In genomic region chr9:117734523-117735314, GRCh38 we compare ENCODE assay signal across 22 cellular contexts. TPM values are rescaled to one million over a fixed set of nuclear protein-coding genes. Genes with fewer than 3 reads are reported as not detected.
DNase-seq lines count a peak whose midpoint lies in the region; ATAC-seq, FAIRE-seq and TF ChIP-seq lines count a peak whose summit lies in the region.
"Had no signal": no experiment of that assay in that cellular context is flagged by ENCODE, and none has a peak within 500 bp of the region (broad histone marks: within the 10 kb centered on the region; RNA-seq: fewer than 3 reads in every experiment).

No MANE protein-coding gene starts in this region.

- no TSS peak for BruUV-seq in HepG2 (replicated peaks; lab: Mats Ljungman, UMichigan)

- no peak for FAIRE-seq in HepG2 (lab: Jason Lieb, UNC)

- no peaks in the 10 kb centered on the region for H3K27me3 ChIP-seq in liver (ENCODE audit: control insufficient read depth in 4 of 4, insufficient read depth in 4 of 4, low read length in 3 of 4)
- H3K27me3 ChIP-seq in HepG2 (ENCODE audit: control insufficient read depth in 1 of 2, insufficient read depth in 2 of 2, low read length in 2 of 2): no peaks in the 10 kb centered on the region; a peak in 2 of 5 replicates
- H3K27me3 ChIP-seq in foreskin keratinocyte: no peaks in the 10 kb centered on the region
- H3K27me3 ChIP-seq in ascending aorta: no peaks in the 10 kb centered on the region
- H3K27me3 ChIP-seq: neural progenitor cell had no signal

- no peak overlapping the region for H3K4me3 ChIP-seq in liver (ENCODE audit: low read depth in 1 of 3, low read length in 3 of 3)
- no peak overlapping the region for H3K4me3 ChIP-seq in HepG2 (replicated peaks in 1 of 3; ENCODE audit: insufficient read depth in 1 of 3, low read depth in 2 of 3, low read length in 3 of 3)
- H3K4me3 ChIP-seq in ascending aorta: no peak overlapping the region
- H3K4me3 ChIP-seq: neural progenitor cell had no signal

- H3K4me1 ChIP-seq in liver (ENCODE audit: control insufficient read depth in 4 of 4, insufficient read depth in 4 of 4, low read length in 3 of 4) (no peaks in the 10 kb centered on the region), HepG2 (ENCODE audit: insufficient read depth, low read length) (no peaks in the 10 kb centered on the region), foreskin keratinocyte (no peaks in the 10 kb centered on the region), ascending aorta (peaks cover 0 to 2% of the 10 kb centered on the region in 2 donors)

- no peaks in the 10 kb centered on the region for H3K36me3 Mint-ChIP-seq in immature natural killer cell
- H3K36me3 Mint-ChIP-seq: activated CD8-positive, alpha-beta memory T cell treated with anti-CD3 and anti-CD28 coated beads, Interleukin-2, amount 10 ng/mL, durations not matched to agents 7 days and 5 days; CD8-positive, alpha-beta memory T cell; mesothelial cell of epicardium; neural progenitor cell had no signal

- H3K27ac ChIP-seq in liver (ENCODE audit: low read depth in 1 of 2, low read length in 2 of 2): no peak overlapping the region
- no peak overlapping the region for H3K27ac ChIP-seq in HepG2 (ENCODE audit: extremely low read length, insufficient read depth, low read length)
- no peak overlapping the region for H3K27ac ChIP-seq in foreskin keratinocyte
- no peak overlapping the region for H3K27ac ChIP-seq in ascending aorta
- H3K27ac ChIP-seq: neural progenitor cell had no signal

- no peak overlapping the region for H3K4me3 Mint-ChIP-seq in immature natural killer cell
- H3K4me3 Mint-ChIP-seq: activated CD8-positive, alpha-beta memory T cell treated with anti-CD3 and anti-CD28 coated beads, Interleukin-2, amount 10 ng/mL, durations not matched to agents 7 days and 5 days; CD8-positive, alpha-beta memory T cell; mesothelial cell of epicardium; neural progenitor cell; stimulated activated naive CD8-positive, alpha-beta T cell treated with anti-CD3 and anti-CD28 coated beads, Interleukin-15, Interleukin-2, amounts not matched to agents 100 ng/mL and 50 ng/mL, for 24 hours had no signal

- no peak for TF ChIP-seq RAD21 in liver (IDR thresholded peaks at IDR 0.05)
- TF ChIP-seq RAD21 in HepG2 (CRISPR knock-in tag; IDR thresholded peaks at IDR 0.05): no peak

- no peak for TF ChIP-seq CTCF in liver (IDR thresholded peaks at IDR 0.05; ENCODE audit: low read depth, low read length, missing input control)
- no peak for TF ChIP-seq CTCF in HepG2 (CRISPR knock-in tag; IDR thresholded peaks at IDR 0.05)
- TF ChIP-seq CTCF in foreskin keratinocyte (conservative IDR thresholded peaks at IDR 0.05): no peak
- TF ChIP-seq CTCF in ascending aorta (IDR thresholded peaks at IDR 0.05): no peak

- intact Hi-C loops in HepG2 (cut with micrococcal nuclease; ENCODE audit: unreplicated experiment): no loop called here
- intact Hi-C loops in ascending aorta (cut with DNase I): no loop called here

- H2AFZ ChIP-seq in HepG2 (ENCODE audit: low read length): no peak overlapping the region
- H2AFZ ChIP-seq: neural progenitor cell had no signal

- H3K9ac ChIP-seq in liver (ENCODE audit: low read depth in 1 of 2, low read length in 2 of 2): no peak overlapping the region
- no peak overlapping the region for H3K9ac ChIP-seq in HepG2 (ENCODE audit: insufficient read depth, low read depth, low read length)
- H3K9ac ChIP-seq: neural progenitor cell had no signal

- H3K9me3 ChIP-seq in liver (ENCODE audit: control insufficient read depth in 4 of 4, low read length in 3 of 4) (no peaks in the 10 kb centered on the region), HepG2 (ENCODE audit: low read length) (no peaks in the 10 kb centered on the region), ascending aorta (no peaks in the 10 kb centered on the region)

- DNase-seq in HepG2 (ENCODE audit: low spot score): no peak
- peak; percentile 12 for DNase-seq in amniotic epithelial cell (ENCODE audit: low read depth)
- peak; percentile 2 to 25 for DNase-seq in foreskin keratinocyte
- DNase-seq in activated T-cell treated with anti-CD3 and anti-CD28 coated beads, Interleukin-2, amount 50 U/mL, for 48 hours: no peak
- no peak for DNase-seq in immature natural killer cell
- no peak for DNase-seq in ascending aorta (ENCODE audit: low spot score in 2 of 2)
- DNase-seq in nucleus accumbens (lab: John Stamatoyannopoulos, UW): no peak
- DNase-seq: ACHN; activated CD4-positive, alpha-beta T cell treated with anti-CD3 and anti-CD28 coated beads for 1 hour; activated CD8-positive, alpha-beta memory T cell treated with anti-CD3 and anti-CD28 coated beads, Interleukin-2, amount 10 ng/mL, durations not matched to agents 7 days and 5 days; activated effector memory CD4-positive, alpha-beta T cell treated with anti-CD3 and anti-CD28 coated beads, Interleukin-2, amount 50 U/mL, for 16 hours; CD8-positive, alpha-beta memory T cell; erythroblast; head of caudate nucleus; MM.1S; NCI-H1930; NCI-H526; retina had no signal

- in situ Hi-C loops in HepG2 (cut with HindIII; ENCODE audit: extremely low pct_ligation_motif_present, low pct_unique_long_range_greater_than_20kb): no loop called here

- H4K20me1 ChIP-seq in HepG2 (ENCODE audit: insufficient read depth, low read length): no peaks in the 10 kb centered on the region

- CTCF ChIA-PET in HepG2 (lab: Yijun Ruan, JAX; ENCODE audit: low intra/inter-chr PET ratio, low total read pairs): no interaction called here

- 75% methylated on average over 2 of the region's 2 CpGs for WGBS in liver
- 2% methylated on average over 2 of the region's 2 CpGs for WGBS in HepG2 (ENCODE audit: low lambda C conversion rate)

- no peaks in the 10 kb centered on the region for H3K79me2 ChIP-seq in HepG2 (ENCODE audit: insufficient read depth, low read length)

- peaks cover 0 to 8% (median 4%) of the 10 kb centered on the region in 3 donors for H3K27me3 Mint-ChIP-seq in immature natural killer cell (ENCODE audit: low read depth in 3 of 3)

- H3K4me2 ChIP-seq in HepG2 (ENCODE audit: low read depth, low read length): no peak overlapping the region
- H3K4me2 ChIP-seq: neural progenitor cell had no signal

- TF ChIP-seq EP300 in HepG2 (IDR thresholded peaks at IDR 0.05; ENCODE audit: low read depth in 2 of 2, low read length in 2 of 2): no peak
- TF ChIP-seq EP300 in HepG2 (CRISPR knock-in tag; IDR thresholded peaks at IDR 0.05; ENCODE audit: borderline replicate concordance): no peak

- no peaks in the 10 kb centered on the region for H3K4me1 Mint-ChIP-seq in immature natural killer cell
- H3K4me1 Mint-ChIP-seq: activated CD8-positive, alpha-beta memory T cell treated with anti-CD3 and anti-CD28 coated beads, Interleukin-2, amount 10 ng/mL, durations not matched to agents 7 days and 5 days; CD8-positive, alpha-beta memory T cell; mesothelial cell of epicardium had no signal

- no peak for TF ChIP-seq POLR2A in HepG2 (IDR thresholded peaks at IDR 0.05; ENCODE audit: insufficient read depth in 1 of 2, low read depth in 2 of 2, low read length in 2 of 2)

- no peak overlapping the region for H3K27ac Mint-ChIP-seq in immature natural killer cell
- H3K27ac Mint-ChIP-seq: activated CD8-positive, alpha-beta memory T cell treated with anti-CD3 and anti-CD28 coated beads, Interleukin-2, amount 10 ng/mL, durations not matched to agents 7 days and 5 days; CD8-positive, alpha-beta memory T cell; mesothelial cell of epicardium; neural progenitor cell; stimulated activated naive CD8-positive, alpha-beta T cell treated with anti-CD3 and anti-CD28 coated beads, Interleukin-15, Interleukin-2, amounts not matched to agents 100 ng/mL and 50 ng/mL, for 24 hours had no signal

- H3K36me3 ChIP-seq in liver (ENCODE audit: control insufficient read depth in 4 of 4, insufficient read depth in 3 of 4, low read depth in 1 of 4, low read length in 3 of 4): no peaks in the 10 kb centered on the region
- H3K36me3 ChIP-seq in HepG2 (replicated peaks in 1 of 2; ENCODE audit: control insufficient read depth in 1 of 2, insufficient read depth in 2 of 2, low read length in 2 of 2): no peaks in the 10 kb centered on the region
- H3K36me3 ChIP-seq in ascending aorta: no peaks in the 10 kb centered on the region
- H3K36me3 ChIP-seq: neural progenitor cell had no signal

- POLR2A ChIA-PET in HepG2 (lab: Yijun Ruan, JAX): no interaction called here

- H3K9me3 Mint-ChIP-seq in immature natural killer cell: no peaks in the 10 kb centered on the region
- H3K9me3 Mint-ChIP-seq: CD8-positive, alpha-beta memory T cell; mesothelial cell of epicardium; neural progenitor cell; stimulated activated naive CD8-positive, alpha-beta T cell treated with anti-CD3 and anti-CD28 coated beads, Interleukin-15, Interleukin-2, amounts not matched to agents 100 ng/mL and 50 ng/mL, for 24 hours had no signal

- ATAC-seq in HepG2 (no peak), foreskin keratinocyte (no peak)
- ATAC-seq: activated CD8-positive, alpha-beta memory T cell treated with anti-CD3 and anti-CD28 coated beads, Interleukin-2, amount 10 ng/mL, durations not matched to agents 7 days and 5 days had no signal

RNA-seq across cellular contexts. Expression of gene TLR4, which starts 30.5 kb away (rescaled TPM):
- total RNA-seq in liver (10 to 100 TPM; 14.5 to 23.3 TPM), HepG2 (2016; rRNA removed; fragmentation: Illumina TruSeq; extraction: Trizol) (0.22 and 0.34 TPM in 2 replicates), foreskin keratinocyte (not detected in 2 replicates), ascending aorta (32.4 TPM)
- polyA plus RNA-seq in liver (1 to 10 TPM; 5.4 to 5.6 TPM), HepG2 (2011; rRNA removed) (0.07 TPM in 2 replicates), foreskin keratinocyte (not detected in 2 replicates), immature natural killer cell (1 to 10 TPM in 1 of 3 donors, under 1 TPM in 2; 0.15 to 1.4 (median 0.62) TPM)
- total RNA-seq in HepG2 (2016; cell fraction: cytosol; rRNA removed; fragmentation: Illumina TruSeq; extraction: Trizol; ENCODE audit: low read depth): not detected in 2 replicates
- total RNA-seq in HepG2 (2016; cell fraction: insoluble cytoplasmic fraction; rRNA removed; fragmentation: Illumina TruSeq; extraction: Trizol): 0.26 and 0.27 TPM in 2 replicates
- total RNA-seq in HepG2 (2016; cell fraction: membrane; rRNA removed; fragmentation: Illumina TruSeq; extraction: Trizol): 0.07 and 0.19 TPM in 2 replicates
- 0.34 and 0.84 TPM in 2 replicates for total RNA-seq in HepG2 (2016; cell fraction: nucleus; rRNA removed; fragmentation: Illumina TruSeq; extraction: Trizol)
- polyA plus RNA-seq in HepG2 (2011; cell fraction: cytosol; rRNA removed): 0.01 and 0.08 TPM in 2 replicates
- polyA plus RNA-seq in HepG2 (2011; cell fraction: nucleus; rRNA removed): 0.05 TPM in 2 replicates
- 0.05 and 0.11 TPM in 2 replicates for polyA plus RNA-seq in HepG2 (2012)
- polyA plus RNA-seq in HepG2 (2016; cell fraction: cytosol; fragmentation: Illumina TruSeq; extraction: Trizol; ENCODE audit: low read depth): 0.02 TPM in 1 of 2 replicates, not detected in the other
- polyA plus RNA-seq in HepG2 (2016; cell fraction: insoluble cytoplasmic fraction; fragmentation: Illumina TruSeq; extraction: Trizol; ENCODE audit: low read depth): 0.16 and 0.27 TPM in 2 replicates
- 0.03 and 0.05 TPM in 2 replicates for polyA plus RNA-seq in HepG2 (2016; cell fraction: membrane; fragmentation: Illumina TruSeq; extraction: Trizol; ENCODE audit: low read depth)
- 0.11 and 0.15 TPM in 2 replicates for polyA plus RNA-seq in HepG2 (2016; cell fraction: nucleus; fragmentation: Illumina TruSeq; extraction: Trizol; ENCODE audit: insufficient read depth, low read depth)
- polyA minus RNA-seq in HepG2 (2011; rRNA and poly(A)+ RNA removed; ENCODE audit: low replicate concordance): 0.32 and 4.3 TPM in 2 replicates
- polyA minus RNA-seq in HepG2 (2011; cell fraction: cytosol; rRNA and poly(A)+ RNA removed): 0.09 and 0.20 TPM in 2 replicates
- polyA minus RNA-seq in HepG2 (2011; cell fraction: nucleus; rRNA and poly(A)+ RNA removed): 0.37 and 0.52 TPM in 2 replicates
- total RNA-seq: activated CD8-positive, alpha-beta memory T cell treated with anti-CD3 and anti-CD28 coated beads, Interleukin-2, amount 10 ng/mL, durations not matched to agents 7 days and 5 days had no signal
- polyA plus RNA-seq: CD8-positive, alpha-beta memory T cell had no signal

Comparison
In these comparisons a context has a peak if more than half of its experiments do, and no peak if none do; other contexts are left out.
1. RNA of gene TLR4, which starts 30.5 kb away (total RNA-seq): 32.4 TPM in ascending aorta (single experiment) and 14.5 to 23.3 TPM in liver; 0.07 to 0.84 TPM in HepG2 and not detected in foreskin keratinocyte; every median in the first group is over 4 times any median in the second.
2. DNase-seq: peak in amniotic epithelial cell (single experiment) and foreskin keratinocyte (2 of 2); none in HepG2 (single experiment), activated T-cell treated with anti-CD3 and anti-CD28 coated beads, Interleukin-2, amount 50 U/mL, for 48 hours (0 of 2), immature natural killer cell (0 of 3), ascending aorta (0 of 2) and nucleus accumbens (0 of 56).